ENCODE assay signal across 10 cellular contexts in the genomic region with DNA sequence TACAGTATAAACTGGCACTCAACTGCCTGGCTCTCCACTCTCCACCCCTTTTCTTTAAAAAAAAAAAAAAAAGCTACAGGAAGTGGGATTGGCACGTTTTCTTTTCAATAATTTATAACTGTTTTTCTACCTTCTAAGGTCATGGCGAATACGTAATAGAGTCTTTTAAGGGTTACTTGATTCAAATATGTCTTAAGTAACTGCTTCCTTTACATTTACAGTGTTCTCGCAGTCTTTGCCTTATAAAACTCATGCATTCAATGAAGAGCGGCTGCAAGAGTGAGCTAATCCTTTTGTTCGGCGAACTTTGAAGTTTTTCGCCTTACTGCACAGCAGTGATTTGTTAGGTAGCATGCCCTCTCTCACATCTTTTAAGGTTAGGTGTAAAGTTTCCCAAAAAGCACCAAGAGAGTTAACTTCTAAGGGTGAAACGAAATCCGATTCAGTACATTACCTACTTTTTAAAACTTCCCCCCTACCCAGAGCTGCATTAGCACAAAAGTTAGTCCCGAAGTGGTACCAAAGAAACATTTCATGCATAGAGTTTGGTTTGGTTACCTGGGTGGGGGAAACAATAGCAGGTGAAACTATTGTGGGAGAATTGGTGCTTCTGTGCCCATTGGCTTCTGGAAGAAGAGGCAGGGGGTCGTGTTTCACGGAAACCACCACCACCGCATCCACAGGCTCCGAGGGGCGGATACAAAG. TPM values are rescaled to one million over a fixed set of nuclear protein-coding genes. Genes with fewer than 3 reads are reported as not detected.
DNase-seq lines count a peak whose midpoint lies in the region; ATAC-seq, FAIRE-seq and TF ChIP-seq lines count a peak whose summit lies in the region.
"Had no signal": no experiment of that assay in that cellular context is flagged by ENCODE, and none has a peak within 500 bp of the region (broad histone marks: within the 10 kb centered on the region; RNA-seq: fewer than 3 reads in every experiment).

No MANE protein-coding gene starts in this region.

- H3K27me3 ChIP-seq in GM23338 (ENCODE audit: insufficient read depth) (peaks cover 71% of the 10 kb centered on the region), Panc1 (ENCODE audit: control insufficient read depth, insufficient read depth, low read length) (no peaks in the 10 kb centered on the region), pancreas (no peaks in the 10 kb centered on the region)

- peaks cover 21% of the 10 kb centered on the region; the same call in 1 of the 2 replicates for H4K20me1 ChIP-seq in GM23338 (replicated peaks; ENCODE audit: insufficient read depth)

- H3K4me2 ChIP-seq in GM23338 = peak overlapping the region; percentile 89

- H3K4me1 ChIP-seq in GM23338 (ENCODE audit: insufficient read depth) = peaks cover 25% of the 10 kb centered on the region
- peaks cover 28% of the 10 kb centered on the region for H3K4me1 ChIP-seq in Panc1 (ENCODE audit: control insufficient read depth, insufficient read depth, low read length)
- H3K4me1 ChIP-seq in pancreas = peaks cover 3 to 51% (median 37%) of the 10 kb centered on the region in 3 donors

- H3K9me3 ChIP-seq in Panc1 (ENCODE audit: control insufficient read depth, insufficient read depth, low read depth, low read length) = no peaks in the 10 kb centered on the region
- no peaks in the 10 kb centered on the region for H3K9me3 ChIP-seq in pancreas
- H3K9me3 ChIP-seq: Peyer's patch had no signal

- no peak for DNase-seq in GM23338 (ENCODE audit: low spot score)
- DNase-seq in Panc1 (ENCODE audit: low read depth, low spot score) = no peak
- DNase-seq in epithelial cell of proximal tubule (ENCODE audit: low read depth) = no peak
- DNase-seq in pancreas = no peak
- no peak for DNase-seq in posterior vena cava (ENCODE audit: low spot score)
- no peak for DNase-seq in activated gamma-delta T cell treated with Interleukin-2 at 50 U/mL for 16 hours
- no peak for DNase-seq in activated effector memory CD4-positive, alpha-beta T cell treated with anti-CD3 and anti-CD28 coated beads, Interleukin-2, amount 50 U/mL, for 16 hours
- no peak for DNase-seq in GM19240 (ENCODE audit: insufficient read length, low spot score)
- DNase-seq: Peyer's patch had no signal

- ATAC-seq in GM23338 (no peak), Panc1 (no peak), pancreas (no peak)

- H3K79me2 ChIP-seq in GM23338 (replicated peaks; ENCODE audit: insufficient read depth) = peaks cover 35% of the 10 kb centered on the region

- BruUV-seq in Panc1 (replicated peaks; lab: Mats Ljungman, UMichigan) = no TSS peak

- no peaks in the 10 kb centered on the region; the same call in 2 of the 3 replicates for H3K9me3 Mint-ChIP-seq in GM23338

- 64 to 66% methylated on average over 16 of the region's 16 CpGs for WGBS in pancreas, 2 donors

- peak overlapping the region; percentile 80 for H3K4me3 Mint-ChIP-seq in GM23338

- H3K4me3 ChIP-seq in GM23338 (peak overlapping the region; percentile 77), Panc1 (ENCODE audit: low read depth in 2 of 2, low read length in 2 of 2) (peak overlapping the region; percentile 62 to 77), epithelial cell of proximal tubule (ENCODE audit: low read depth, low read length) (peak overlapping the region; percentile 70), pancreas (peak overlapping the region in 2 of 4 donors; percentile 18 to 86)

- H3K27ac ChIP-seq in GM23338 (ENCODE audit: low read depth) (no peak overlapping the region), Panc1 (ENCODE audit: low read length) (peak overlapping the region; percentile 85), pancreas (peak overlapping the region in 3 of 4 donors; percentile 7 to 62 (median 62))
- H3K27ac ChIP-seq: HL-60, Peyer's patch had no signal

- FAIRE-seq in pancreas (lab: Jason Lieb, UNC) = no peak

- H3K4me1 Mint-ChIP-seq in GM23338 = peaks cover 34% of the 10 kb centered on the region

- H3K9me2 ChIP-seq in GM23338 (ENCODE audit: insufficient read depth) = no peaks in the 10 kb centered on the region

- no peak overlapping the region for H3K27ac Mint-ChIP-seq in GM23338

- H3K27me3 Mint-ChIP-seq in GM23338 (ENCODE audit: insufficient read depth, low read depth, poor library complexity) = peaks cover 43% of the 10 kb centered on the region

- H3K36me3 Mint-ChIP-seq in GM23338 (ENCODE audit: low read depth) = 0 out of 3 replicates have a peak, but pooled peaks cover 5% of the 10 kb centered on the region

- H3K36me3 ChIP-seq in GM23338 (ENCODE audit: insufficient read depth) (no peaks in the 10 kb centered on the region), Panc1 (ENCODE audit: control insufficient read depth, insufficient read depth, low read length) (no peaks in the 10 kb centered on the region; the same call in 1 of the 2 replicates), pancreas (no peaks in the 10 kb centered on the region)
- H3K36me3 ChIP-seq: Peyer's patch had no signal

- in situ Hi-C loops in Panc1 (cut with HindIII; ENCODE audit: low pct_unique_long_range_greater_than_20kb, low sequenced_read_pairs) = no loop called here

- no peak for TF ChIP-seq CTCF in GM23338 (conservative IDR thresholded peaks at IDR 0.05; ENCODE audit: low read depth in 2 of 2)
- TF ChIP-seq CTCF in Panc1 (IDR thresholded peaks at IDR 0.05) = no peak
- TF ChIP-seq CTCF in epithelial cell of proximal tubule (conservative IDR thresholded peaks at IDR 0.05; ENCODE audit: low read depth, low read length) = no peak
- no peak for TF ChIP-seq CTCF in pancreas (IDR thresholded peaks at IDR 0.05)

- CTCF ChIA-PET in Panc1 (lab: Charles Lee) = interaction anchor here (0.6 to 0.9 kb wide), 3 partner anchors 22 to 78 kb away, joined by 3 to 9 read pairs (median 6); no protein-coding TSS in a partner anchor

- H2AFZ ChIP-seq in GM23338 = no peak overlapping the region

- no peaks in the 10 kb centered on the region; the same call in 1 of the 2 replicates for H3F3A ChIP-seq in GM23338 (replicated peaks; ENCODE audit: low read depth)

- POLR2A ChIA-PET in Panc1 (lab: Charles Lee) = no interaction called here

- intact Hi-C loops in Panc1 (cut with micrococcal nuclease; ENCODE audit: unreplicated experiment) = loop anchor here (5.0 kb wide), 2 partner anchors 164 to 239 kb away; no protein-coding TSS in a partner anchor
- intact Hi-C loops in pancreas (cut with DNase I) = loop anchor here in 1 of 3 donors (10.0 kb wide), 1 partner anchor 62 kb away; no protein-coding TSS in a partner anchor
- intact Hi-C loops in posterior vena cava (cut with DNase I) = loop anchor here in 1 of 2 donors (10.0 kb wide), 1 partner anchor 108 kb away; no protein-coding TSS in a partner anchor

TF ChIP-seq in GM23338, 12 proteins besides CTCF, POLR2A, EP300 and RAD21:
- TF ChIP-seq EZH2 (IDR thresholded peaks at IDR 0.05; ENCODE audit: low read depth, unreplicated experiment) (peak; percentile 82), EZH2phosphoT487 (IDR thresholded peaks at IDR 0.05; ENCODE audit: unreplicated experiment) (no peak)

RNA-seq across cellular contexts. Expression of gene KCTD1, which starts 2.0 kb away (rescaled TPM):
- total RNA-seq in GM23338 (2014; rRNA removed; shearing (Covaris generic)) = 15.4 and 20.5 TPM in 2 replicates
- polyA plus RNA-seq in GM23338 (2016; fragmentation: Nextera tagmentation; extraction: Ambion mirVana) = 7.1 and 8.9 TPM in 2 replicates
- total RNA-seq in Panc1 (2021; ENCODE audit: unreplicated experiment) = 34.4 TPM
- polyA plus RNA-seq in Panc1 (2012; ENCODE audit: insufficient read length) = 32.9 TPM
- 24.2 and 40.2 TPM in 2 replicates for total RNA-seq in epithelial cell of proximal tubule
- total RNA-seq in pancreas = 10 to 100 TPM in 1 of 6 donors, 1 to 10 TPM in 5; 6.8 to 16.8 (median 9.0) TPM
- 1 to 10 TPM; 4.3 to 6.4 TPM for polyA plus RNA-seq in pancreas
- 1 to 10 TPM; 8.5 to 9.2 TPM for total RNA-seq in posterior vena cava
